In genomic region chr14:55107766-55108554, GRCh38 we compare ENCODE assay signal across 8 cellular contexts. TPM values are rescaled to one million over a fixed set of nuclear protein-coding genes. Genes with fewer than 3 reads are reported as not detected.
DNase-seq lines count a peak whose midpoint lies in the region; ATAC-seq and TF ChIP-seq lines count a peak whose summit lies in the region.

No MANE protein-coding gene starts in this region.

- ATAC-seq in GM21825 (IDR thresholded peaks at IDR 0.05; ENCODE audit: unreplicated experiment) (peak; percentile 63), left ventricle myocardium superior (peak; percentile 92), sciatic nerve (peak; percentile 96), GM21786 (IDR thresholded peaks at IDR 0.05; ENCODE audit: unreplicated experiment) (no peak), HG03354 (IDR thresholded peaks at IDR 0.05; ENCODE audit: poor library complexity, severe bottlenecking, unreplicated experiment) (no peak)

- POLR2A ChIA-PET in AG04450 (lab: Yijun Ruan, JAX), result interaction anchor here (0.6 to 2.7 kb wide), 11 partner anchors 8 to 57 kb away, joined by 3 to 33 read pairs (median 6); partner anchors contain the start of genes LGALS3 and MAPK1IP1L

- no peak for TF ChIP-seq CTCF in AG04450 (IDR thresholded peaks at IDR 0.05; ENCODE audit: low read depth, low read length)
- no peak for TF ChIP-seq CTCF in Peyer's patch (IDR thresholded peaks at IDR 0.05)
- TF ChIP-seq CTCF in ascending aorta (IDR thresholded peaks at IDR 0.05), result no peak

- intact Hi-C loops in ascending aorta (cut with DNase I), result loop anchor here (1.0 kb wide), 1 partner anchor 21 kb away; the partner anchor contains the start of gene LGALS3
- intact Hi-C loops in left ventricle myocardium superior (cut with micrococcal nuclease), result no loop called here
- intact Hi-C loops in sciatic nerve (cut with DNase I), result no loop called here

- H3K4me1 ChIP-seq in Peyer's patch, result peaks cover 9 to 57% (median 19%) of the 10 kb centered on the region in 4 donors
- H3K4me1 ChIP-seq in ascending aorta, result peaks cover 18 to 28% of the 10 kb centered on the region in 2 donors

- H3K27ac ChIP-seq in AG04450 (ENCODE audit: low read depth, low read length) (peak overlapping the region; percentile 100), Peyer's patch (peak overlapping the region; percentile 71 to 94 (median 88)), ascending aorta (peak overlapping the region; percentile 89 to 98)

- TF ChIP-seq POLR2A in Peyer's patch (IDR thresholded peaks at IDR 0.05), result peak; percentile 61 to 82

- no peaks in the 10 kb centered on the region for H3K27me3 ChIP-seq in AG04450 (ENCODE audit: control insufficient read depth, insufficient read depth, low read length)
- H3K27me3 ChIP-seq in Peyer's patch, result no peaks in the 10 kb centered on the region
- no peaks in the 10 kb centered on the region for H3K27me3 ChIP-seq in ascending aorta

- H3K36me3 ChIP-seq in Peyer's patch, result no peaks in the 10 kb centered on the region
- no peaks in the 10 kb centered on the region for H3K36me3 ChIP-seq in ascending aorta

- H3K4me3 ChIP-seq in AG04450 (ENCODE audit: low read depth, low read length) (peak overlapping the region; percentile 38), Peyer's patch (no peak overlapping the region), ascending aorta (no peak overlapping the region)

- CTCF ChIA-PET in AG04450 (lab: Charles Lee), result interaction anchor here (0.6 to 1.5 kb wide), 3 partner anchors 18 to 53 kb away, joined by 3 to 13 read pairs (median 4); no protein-coding TSS in a partner anchor

- peak; percentile 93 for DNase-seq in AG04450 (ENCODE audit: low read depth, low spot score)
- DNase-seq in Peyer's patch, result peak; percentile 36 to 91 (median 88)
- peak; percentile 76 to 96 for DNase-seq in ascending aorta (ENCODE audit: low spot score in 2 of 2)
- DNase-seq in left ventricle myocardium superior, result peak; percentile 93
- peak; percentile 90 for DNase-seq in sciatic nerve (ENCODE audit: low spot score)

- H3K9me3 ChIP-seq in AG04450 (ENCODE audit: control insufficient read depth, insufficient read depth, low read length) (peaks cover 9% of the 10 kb centered on the region), Peyer's patch (no peaks in the 10 kb centered on the region), ascending aorta (no peaks in the 10 kb centered on the region)

RNA-seq across cellular contexts. Expression of gene LGALS3, which starts 21.1 kb away (rescaled TPM):
- polyA plus RNA-seq in AG04450 (2011; rRNA removed), result 303 and 383 TPM in 2 replicates
- 113 and 122 TPM in 2 replicates for polyA minus RNA-seq in AG04450 (2011; rRNA and poly(A)+ RNA removed)
- total RNA-seq in Peyer's patch, result 1,000 to 10,000 TPM in 3 of 4 donors, 100 to 1,000 TPM in 1; 242 to 1,284 (median 1,203) TPM
- 358 TPM for total RNA-seq in ascending aorta
- 249 TPM for total RNA-seq in left ventricle myocardium superior
- 229 TPM for total RNA-seq in sciatic nerve

RNA-seq across cellular contexts. Expression of gene MAPK1IP1L, which starts 56.5 kb away (rescaled TPM):
- 65.3 and 86.7 TPM in 2 replicates for polyA plus RNA-seq in AG04450 (2011; rRNA removed)
- polyA minus RNA-seq in AG04450 (2011; rRNA and poly(A)+ RNA removed), result 210 and 277 TPM in 2 replicates
- 10 to 100 TPM; 27.2 to 56.6 (median 35.2) TPM for total RNA-seq in Peyer's patch
- 51.8 TPM for total RNA-seq in ascending aorta
- 58.1 TPM for total RNA-seq in left ventricle myocardium superior
- total RNA-seq in sciatic nerve, result 91.1 TPM

Comparison
In these comparisons a context has a peak if more than half of its experiments do, and no peak if none do; other contexts are left out.
1. ATAC-seq: peak in GM21825 (single experiment), left ventricle myocardium superior (single experiment) and sciatic nerve (single experiment); none in GM21786 (single experiment) and HG03354 (single experiment).
2. Peak in every context shown above with its lines, with median percentiles within 50 percentile points of each other: DNase-seq and H3K27ac ChIP-seq.